In the genomic region with DNA sequence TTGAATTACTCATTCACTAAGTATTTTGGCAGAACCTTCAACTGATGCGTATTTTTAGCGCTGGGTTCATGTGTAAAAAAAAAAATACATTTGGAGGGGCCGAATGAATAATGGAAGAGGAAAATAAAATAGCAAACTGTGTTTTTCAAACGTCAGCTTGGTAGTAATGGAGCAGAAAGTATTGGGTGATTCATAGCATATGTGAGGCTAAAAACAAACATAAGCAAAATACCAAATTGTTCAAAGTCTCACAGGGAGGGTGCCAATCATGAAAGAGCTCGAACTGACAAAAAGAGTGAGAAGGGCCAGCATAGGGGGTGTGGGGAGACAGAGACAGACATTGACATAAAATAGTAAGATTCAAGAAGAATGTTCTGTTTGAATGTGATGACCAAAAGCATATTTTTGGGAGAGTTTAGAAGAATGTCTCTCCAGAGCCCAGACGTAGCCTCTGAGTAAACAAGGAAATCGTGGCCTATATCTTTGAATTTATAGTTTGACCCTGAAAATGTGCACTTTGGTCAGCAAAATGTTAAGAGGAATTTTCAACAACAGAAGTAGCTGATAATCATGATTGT, we compare ENCODE assay signal across 21 cellular contexts.
A peak's percentile ranks its signal among the peaks of the same experiment; 100 is the strongest.
DNase-seq lines count a peak whose midpoint lies in the region; ATAC-seq and TF ChIP-seq lines count a peak whose summit lies in the region.
"Had no signal": no experiment of that assay in that cellular context is flagged by ENCODE, and none has a peak within 500 bp of the region (broad histone marks: within the 10 kb centered on the region; RNA-seq: fewer than 3 reads in every experiment).

No MANE protein-coding gene starts in this region.

- intact Hi-C loops in left ventricle myocardium inferior (cut with micrococcal nuclease) (no loop called here), ascending aorta (cut with DNase I) (loop anchor here (5.0 kb wide), 1 partner anchor 75 kb away; no protein-coding TSS in a partner anchor)

- no peak for TF ChIP-seq CTCF in left ventricle myocardium inferior (IDR thresholded peaks at IDR 0.05; ENCODE audit: borderline replicate concordance)
- no peak for TF ChIP-seq CTCF in right atrium auricular region (IDR thresholded peaks at IDR 0.05)
- no peak for TF ChIP-seq CTCF in ascending aorta (IDR thresholded peaks at IDR 0.05)
- no peak for TF ChIP-seq CTCF in hepatocyte (IDR thresholded peaks at IDR 0.05; ENCODE audit: poor library complexity)

- peak overlapping the region; percentile 41 for H3K4me2 ChIP-seq in hepatocyte

- H3K27ac ChIP-seq in left ventricle myocardium inferior (replicated peaks) (peak overlapping the region; percentile 34), right atrium auricular region (peak overlapping the region in 1 of 2 donors; percentile 26), ascending aorta (peak overlapping the region; percentile 41 to 60), hepatocyte (peak overlapping the region; percentile 63)
- H3K27ac ChIP-seq: dorsolateral prefrontal cortex, neutrophil had no signal

- H3K4me1 ChIP-seq in left ventricle myocardium inferior (peaks cover 21% of the 10 kb centered on the region), right atrium auricular region (peaks cover 0 to 20% of the 10 kb centered on the region in 2 donors), ascending aorta (peaks cover 0 to 22% of the 10 kb centered on the region in 2 donors), hepatocyte (ENCODE audit: insufficient read depth) (peaks cover 29% of the 10 kb centered on the region)

- H3K36me3 ChIP-seq in left ventricle myocardium inferior: no peaks in the 10 kb centered on the region
- no peaks in the 10 kb centered on the region for H3K36me3 ChIP-seq in right atrium auricular region
- H3K36me3 ChIP-seq in ascending aorta: no peaks in the 10 kb centered on the region
- no peaks in the 10 kb centered on the region for H3K36me3 ChIP-seq in hepatocyte (replicated peaks; ENCODE audit: insufficient read depth, low read depth)
- H3K36me3 ChIP-seq: esophagus muscularis mucosa, neutrophil had no signal

- 57% methylated on average over 7 of the region's 7 CpGs for WGBS in hepatocyte (ENCODE audit: low lambda C conversion rate, missing lambda C conversion rate)

- H3K27me3 ChIP-seq in left ventricle myocardium inferior (ENCODE audit: low read depth): no peaks in the 10 kb centered on the region
- no peaks in the 10 kb centered on the region for H3K27me3 ChIP-seq in right atrium auricular region
- H3K27me3 ChIP-seq in ascending aorta: no peaks in the 10 kb centered on the region
- no peaks in the 10 kb centered on the region for H3K27me3 ChIP-seq in hepatocyte
- H3K27me3 ChIP-seq: dorsolateral prefrontal cortex, esophagus muscularis mucosa, neutrophil had no signal

- ATAC-seq in HG03432 (IDR thresholded peaks at IDR 0.05; ENCODE audit: unreplicated experiment): no peak
- ATAC-seq: activated CD4-positive, alpha-beta T cell treated with anti-CD3 and anti-CD28 coated beads for 36 hours had no signal

- no peak overlapping the region for H3K4me3 ChIP-seq in left ventricle myocardium inferior
- no peak overlapping the region for H3K4me3 ChIP-seq in right atrium auricular region
- H3K4me3 ChIP-seq in ascending aorta: no peak overlapping the region
- H3K4me3 ChIP-seq in hepatocyte: no peak overlapping the region
- H3K4me3 ChIP-seq: dorsolateral prefrontal cortex, esophagus muscularis mucosa had no signal

- no peak overlapping the region for H2AFZ ChIP-seq in hepatocyte

- no peaks in the 10 kb centered on the region for H3K9me2 ChIP-seq in hepatocyte (replicated peaks; ENCODE audit: insufficient read depth)

- H4K20me1 ChIP-seq in hepatocyte (ENCODE audit: insufficient read depth, poor library complexity, severe bottlenecking): no peaks in the 10 kb centered on the region

- DNase-seq in left ventricle myocardium inferior (no peak), right atrium auricular region (ENCODE audit: low spot score) (no peak), ascending aorta (ENCODE audit: low spot score in 2 of 2) (no peak), hepatocyte (ENCODE audit: low spot score) (no peak), GDM1 (lab: John Stamatoyannopoulos, UW) (no peak), SW 1271 (lab: John Stamatoyannopoulos, UW) (no peak), NCI-H2081 (lab: John Stamatoyannopoulos, UW) (no peak)
- DNase-seq: activated CD4-positive, alpha-beta T cell treated with anti-CD3 and anti-CD28 coated beads for 36 hours; activated CD8-positive, alpha-beta memory T cell treated with anti-CD3 and anti-CD28 coated beads, Interleukin-2, amount 50 U/mL, for 4 hours; activated naive CD4-positive, alpha-beta T cell; dorsolateral prefrontal cortex; GF-D8; hypothalamus; Kasumi-1; kidney glomerular epithelial cell; NCI-H187 treated with DMSO at 0.1 percent for 48 hours; NCI-H510A treated with DMSO at 0.1 percent for 48 hours; trophoblast cell had no signal

- H3K9me3 ChIP-seq in left ventricle myocardium inferior (replicated peaks) (no peaks in the 10 kb centered on the region), right atrium auricular region (no peaks in the 10 kb centered on the region), ascending aorta (no peaks in the 10 kb centered on the region), hepatocyte (ENCODE audit: low read depth) (no peaks in the 10 kb centered on the region)
- H3K9me3 ChIP-seq: esophagus muscularis mucosa, neutrophil had no signal

- H3K79me2 ChIP-seq in hepatocyte: no peaks in the 10 kb centered on the region
